ENCODE assay signal across 27 cellular contexts in genomic region chr4:1789552-1789951, GRCh38. TPM values are rescaled to one million over a fixed set of nuclear protein-coding genes. Genes with fewer than 3 reads are reported as not detected.
DNase-seq lines count a peak whose midpoint lies in the region; ATAC-seq, FAIRE-seq and TF ChIP-seq lines count a peak whose summit lies in the region.
"Had no signal": no experiment of that assay in that cellular context is flagged by ENCODE, and none has a peak within 500 bp of the region (broad histone marks: within the 10 kb centered on the region; RNA-seq: fewer than 3 reads in every experiment).

No MANE protein-coding gene starts in this region.

- CTCF ChIA-PET in MCF 10A (lab: Yijun Ruan, JAX) (interaction anchor here (0.6 to 1.9 kb wide), 8 partner anchors 38 to 746 kb away, joined by 3 to 8 read pairs (median 4); no protein-coding TSS in a partner anchor), H1 (lab: Charles Lee; ENCODE audit: partially characterized antibody) (interaction anchor here (0.9 to 71.2 kb wide), 3 partner anchors 1 to 94 kb away, joined by 3 to 2507 read pairs (median 2507); partner anchors contain the start of gene FGFR3)

- H2AFZ ChIP-seq in H1 (ENCODE audit: low read length) (no peak overlapping the region), neuronal stem cell (ENCODE audit: low read length) (no peak overlapping the region)

- TF ChIP-seq RAD21 in H1 (IDR thresholded peaks at IDR 0.05 in 1 of 2, conservative IDR thresholded peaks at IDR 0.05 in 1 of 2; ENCODE audit: low read depth in 2 of 2, low read length in 2 of 2) = no peak

- FAIRE-seq in H1 (lab: Jason Lieb, UNC) (no peak), kidney (lab: Jason Lieb, UNC) (no peak)
- FAIRE-seq: GM12891, GM19239, RCC 7860 had no signal

- H3K4me1 ChIP-seq in breast epithelium (peaks cover 6 to 10% of the 10 kb centered on the region in 2 donors), H1 (replicated peaks in 1 of 4; ENCODE audit: control insufficient read depth in 3 of 4, insufficient read depth in 4 of 4, low read length in 3 of 4) (peaks cover 0 to 14% (median 5%) of the 10 kb centered on the region in 4 experiments; a peak in 6 of 7 replicates), neuronal stem cell (ENCODE audit: control insufficient read depth in 2 of 2, insufficient read depth in 1 of 2, low read depth in 1 of 2, low read length in 2 of 2) (peaks cover 14 to 31% of the 10 kb centered on the region in 2 donors), kidney (ENCODE audit: control insufficient read depth in 1 of 2, insufficient read depth in 1 of 2, low read depth in 1 of 2, low read length in 2 of 2) (peaks cover 0 to 7% of the 10 kb centered on the region in 2 donors)
- H3K4me1 ChIP-seq: BE2C had no signal

- H3K79me2 ChIP-seq in H1 (ENCODE audit: control insufficient read depth in 1 of 2, insufficient read depth in 2 of 2, low read length in 2 of 2) = no peaks in the 10 kb centered on the region

- BruUV-seq in MCF 10A (replicated peaks; lab: Mats Ljungman, UMichigan) = no TSS peak

- TF ChIP-seq EP300 in H1 (IDR thresholded peaks at IDR 0.05; ENCODE audit: borderline replicate concordance in 1 of 2, low read depth in 2 of 2, low read length in 2 of 2) = no peak

- H3K4me1 Mint-ChIP-seq in MCF 10A (ENCODE audit: insufficient read depth, unreplicated experiment) = peaks cover 9% of the 10 kb centered on the region
- H3K4me1 Mint-ChIP-seq in T-helper 2 cell treated with Interferon-gamma antibody and Interleukin-4, amounts not matched to agents 5 μg/mL and 100 μg/mL, for 36 hours (ENCODE audit: low read depth) = no peaks in the 10 kb centered on the region
- H3K4me1 Mint-ChIP-seq: CD14-positive monocyte had no signal

- H3K9me3 ChIP-seq in breast epithelium (no peaks in the 10 kb centered on the region), H1 (ENCODE audit: insufficient read depth in 2 of 2, low read depth in 1 of 2, low read length in 1 of 2) (no peaks in the 10 kb centered on the region), neuronal stem cell (replicated peaks in 1 of 2; ENCODE audit: control insufficient read depth in 2 of 2, insufficient read depth in 1 of 2, low read depth in 1 of 2, low read length in 2 of 2) (peaks cover 0 to 3% of the 10 kb centered on the region in 2 donors), kidney (ENCODE audit: control insufficient read depth in 1 of 2, low read length in 2 of 2) (no peaks in the 10 kb centered on the region)
- H3K9me3 ChIP-seq: BE2C, MG63, SJSA1 had no signal

- TF ChIP-seq CTCF in MCF 10A (IDR thresholded peaks at IDR 0.05; ENCODE audit: unreplicated experiment) = no peak
- TF ChIP-seq CTCF in breast epithelium (IDR thresholded peaks at IDR 0.05) = no peak
- TF ChIP-seq CTCF in H1 (IDR thresholded peaks at IDR 0.05; ENCODE audit: control extremely low read depth in 1 of 3, insufficient read depth in 1 of 3, low read depth in 1 of 3, low read length in 3 of 3) = no peak
- TF ChIP-seq CTCF in kidney (IDR thresholded peaks at IDR 0.05; ENCODE audit: borderline replicate concordance, extremely low read depth, insufficient read depth) = no peak

- intact Hi-C loops in MCF 10A (cut with micrococcal nuclease) (no loop called here), breast epithelium (cut with DNase I; ENCODE audit: low total_unique reads) (no loop called here), kidney (cut with DNase I) (no loop called here)

- H3K36me3 Mint-ChIP-seq in MCF 10A (ENCODE audit: insufficient read depth, unreplicated experiment) = peaks cover 4% of the 10 kb centered on the region
- no peaks in the 10 kb centered on the region for H3K36me3 Mint-ChIP-seq in T-helper 2 cell treated with Interferon-gamma antibody and Interleukin-4, amounts not matched to agents 5 μg/mL and 100 μg/mL, for 36 hours (ENCODE audit: low read depth)
- H3K36me3 Mint-ChIP-seq: CD14-positive monocyte had no signal

- TF ChIP-seq POLR2A in breast epithelium (IDR thresholded peaks at IDR 0.05) = no peak
- no peak for TF ChIP-seq POLR2A in H1 (IDR thresholded peaks at IDR 0.05; ENCODE audit: control extremely low read depth in 1 of 2, low read depth in 2 of 2, low read length in 2 of 2)

- H3K4me3 ChIP-seq in breast epithelium (no peak overlapping the region), H1 (ENCODE audit: extremely low read depth in 1 of 4, insufficient read depth in 2 of 4, low read depth in 3 of 4, low read length in 4 of 4) (no peak overlapping the region), neuronal stem cell (ENCODE audit: low read length in 2 of 2) (no peak overlapping the region), kidney (ENCODE audit: low read length in 2 of 2) (no peak overlapping the region)
- H3K4me3 ChIP-seq: MG63, SJSA1 had no signal

- 95% methylated on average over 19 of the region's 21 CpGs; no CpG with 5 or more reads in 1 of the 2 experiments for WGBS in H1 (ENCODE audit: extremely low coverage in 1 of 2, insufficient coverage in 1 of 2, insufficient read length in 1 of 2, insufficient replicate concordance in 2 of 2, low coverage in 1 of 2, low lambda C conversion rate in 2 of 2, missing lambda C conversion rate in 1 of 2), 2 experiments
- no CpG with 5 or more reads among the region's 21 CpGs for WGBS in neuronal stem cell (ENCODE audit: extremely low coverage in 2 of 2, insufficient read length in 2 of 2, insufficient replicate concordance in 1 of 2), 2 donors

- H2BK120ac ChIP-seq in H1 (replicated peaks; ENCODE audit: low read depth, low read length) = no peak overlapping the region
- H2BK120ac ChIP-seq in neuronal stem cell (ENCODE audit: low read depth, low read length) = no peak overlapping the region

- H2BK5ac ChIP-seq in H1 (ENCODE audit: low read depth, low read length) (no peak overlapping the region), neuronal stem cell (ENCODE audit: low read length) (no peak overlapping the region)

- H3K79me1 ChIP-seq in H1 (ENCODE audit: low read depth, low read length) = no peaks in the 10 kb centered on the region
- H3K79me1 ChIP-seq in neuronal stem cell (ENCODE audit: low read depth, low read length) = peaks cover 9% of the 10 kb centered on the region

- H4K91ac ChIP-seq in H1 (replicated peaks; ENCODE audit: insufficient read length, low read length) = peak overlapping the region; percentile 54
- H4K91ac ChIP-seq in neuronal stem cell (ENCODE audit: low read depth, low read length, poor library complexity) = no peak overlapping the region

- no peak overlapping the region for H3K27ac ChIP-seq in breast epithelium
- no peak overlapping the region for H3K27ac ChIP-seq in H1 (ENCODE audit: low read depth, low read length)
- no peak overlapping the region for H3K27ac ChIP-seq in neuronal stem cell (replicated peaks; ENCODE audit: low read length)
- H3K27ac ChIP-seq in kidney (ENCODE audit: low read depth in 2 of 2, low read length in 2 of 2) = no peak overlapping the region
- H3K27ac ChIP-seq: 22Rv1, SJSA1 had no signal

- no peak overlapping the region for H3K56ac ChIP-seq in H1 (replicated peaks; ENCODE audit: insufficient read length, low read depth, low read length)

- H2BK20ac ChIP-seq in H1 (ENCODE audit: low read length) = no peak overlapping the region

- no peak overlapping the region for H3K14ac ChIP-seq in H1 (ENCODE audit: insufficient read length)
- H3K14ac ChIP-seq in neuronal stem cell (ENCODE audit: low read length) = no peak overlapping the region

- H3K9ac ChIP-seq in H1 (replicated peaks in 1 of 4; ENCODE audit: extremely low read depth in 1 of 4, low read depth in 3 of 4, low read length in 3 of 4) = no peak overlapping the region
- peak overlapping the region; percentile 44 for H3K9ac ChIP-seq in neuronal stem cell (ENCODE audit: low read depth, low read length, poor library complexity)
- no peak overlapping the region for H3K9ac ChIP-seq in kidney (ENCODE audit: low read length in 2 of 2)

- H2BK12ac ChIP-seq in H1 (ENCODE audit: low read depth, low read length) (no peak overlapping the region), neuronal stem cell (ENCODE audit: low read length) (peak overlapping the region; percentile 97)

- no peak for ATAC-seq in GM18517 (IDR thresholded peaks at IDR 0.05; ENCODE audit: unreplicated experiment)

- H2BK15ac ChIP-seq in H1 (ENCODE audit: low read length) (no peak overlapping the region), neuronal stem cell (ENCODE audit: low read length) (peak overlapping the region; percentile 91)

- POLR2A ChIA-PET in MCF 10A (lab: Yijun Ruan, JAX) (interaction anchor here (0.6 to 1.6 kb wide), 5 partner anchors 12 to 77 kb away, joined by 3 to 22 read pairs (median 4); partner anchors contain the start of gene SLBP), H1 (lab: Charles Lee; ENCODE audit: partially characterized antibody) (interaction anchor here (0.6 to 11.0 kb wide), 4 partner anchors 9 to 34 kb away, joined by 3 to 170 read pairs (median 4); no protein-coding TSS in a partner anchor)

- H3K23me2 ChIP-seq in H1 (ENCODE audit: low read depth, low read length) = peaks cover 13% of the 10 kb centered on the region; the same call in 1 of the 2 replicates

- H2AK5ac ChIP-seq in H1 (ENCODE audit: low read depth, low read length) = no peak overlapping the region
- peak overlapping the region; percentile 98 for H2AK5ac ChIP-seq in neuronal stem cell (ENCODE audit: low read depth, low read length)

- no peaks in the 10 kb centered on the region for H3K27me3 Mint-ChIP-seq in MCF 10A (ENCODE audit: insufficient read depth, unreplicated experiment)
- H3K27me3 Mint-ChIP-seq in T-helper 2 cell treated with Interferon-gamma antibody and Interleukin-4, amounts not matched to agents 5 μg/mL and 100 μg/mL, for 36 hours (ENCODE audit: low read depth) = peaks cover 20% of the 10 kb centered on the region

- peak; percentile 74 for DNase-seq in MCF 10A (ENCODE audit: unreplicated experiment)
- DNase-seq in breast epithelium (ENCODE audit: low spot score in 2 of 2) = no peak
- no peak for DNase-seq in H1 (ENCODE audit: low read depth in 1 of 2, low spot score in 2 of 2)
- no peak for DNase-seq in neuronal stem cell (ENCODE audit: low spot score)
- no peak for DNase-seq in kidney
- no peak for DNase-seq in T-helper 2 cell treated with Interferon-gamma antibody and Interleukin-4, amounts not matched to agents 5 μg/mL and 100 μg/mL, for 36 hours (ENCODE audit: low spot score)
- DNase-seq: ACHN, BE2C, Calu3, DMS79 treated with DMSO at 0.1 percent for 48 hours, GF-D8, KBM-7, MG63, NCI-H1105 treated with DMSO at 0.1 percent for 48 hours, NCI-H146, NCI-H2029, NCI-H446, NCI-H524 treated with DMSO at 0.1 percent for 48 hours, NCI-H774, Right ventricle myocardium superior had no signal

- H4K20me1 ChIP-seq in H1 (replicated peaks in 1 of 2; ENCODE audit: control insufficient read depth in 1 of 2, insufficient read depth in 2 of 2, low read length in 2 of 2) = peaks cover 0 to 3% of the 10 kb centered on the region in 2 experiments

- no peak overlapping the region for H3K4ac ChIP-seq in H1 (replicated peaks; ENCODE audit: insufficient read length, low read depth, low read length)
- no peak overlapping the region for H3K4ac ChIP-seq in neuronal stem cell (ENCODE audit: low read length)

- H4K5ac ChIP-seq in H1 (ENCODE audit: insufficient read length, low read depth, low read length) = no peak overlapping the region

- H4K8ac ChIP-seq in H1 (ENCODE audit: extremely low read depth, insufficient read depth, low read length) (no peak overlapping the region), neuronal stem cell (ENCODE audit: low read depth, low read length) (no peak overlapping the region)

- H3K27me3 ChIP-seq in breast epithelium (peaks cover 7% of the 10 kb centered on the region in 2 donors), H1 (replicated peaks in 1 of 4; ENCODE audit: control insufficient read depth in 3 of 4, extremely low read depth in 1 of 4, insufficient read depth in 3 of 4, low read length in 3 of 4) (peaks cover 5 to 29% (median 25%) of the 10 kb centered on the region in 4 experiments), neuronal stem cell (ENCODE audit: control insufficient read depth in 3 of 3, insufficient read depth in 3 of 3, low read depth in 1 of 3, low read length in 3 of 3) (peaks cover 9 to 55% (median 25%) of the 10 kb centered on the region in 3 experiments)

- H3K27ac Mint-ChIP-seq in MCF 10A (ENCODE audit: low read depth, unreplicated experiment) = no peak overlapping the region
- H3K27ac Mint-ChIP-seq in T-helper 2 cell treated with Interferon-gamma antibody and Interleukin-4, amounts not matched to agents 5 μg/mL and 100 μg/mL, for 36 hours = no peak overlapping the region
- H3K27ac Mint-ChIP-seq: CD14-positive monocyte had no signal

- H3K4me3 Mint-ChIP-seq in MCF 10A (ENCODE audit: unreplicated experiment) = no peak overlapping the region
- H3K4me3 Mint-ChIP-seq in T-helper 2 cell treated with Interferon-gamma antibody and Interleukin-4, amounts not matched to agents 5 μg/mL and 100 μg/mL, for 36 hours = no peak overlapping the region
- H3K4me3 Mint-ChIP-seq: CD14-positive monocyte had no signal

- H3K4me2 ChIP-seq in H1 (ENCODE audit: insufficient read depth in 1 of 2, low read depth in 2 of 2, low read length in 2 of 2) (no peak overlapping the region), neuronal stem cell (ENCODE audit: insufficient read depth, low read length, poor library complexity, severe bottlenecking) (no peak overlapping the region)

- no peak overlapping the region for H3K18ac ChIP-seq in H1 (ENCODE audit: extremely low read depth, low read length)
- peak overlapping the region; percentile 89 for H3K18ac ChIP-seq in neuronal stem cell (ENCODE audit: low read length)

- no peak overlapping the region for H3K23ac ChIP-seq in H1 (ENCODE audit: insufficient read length)
- H3K23ac ChIP-seq in neuronal stem cell (ENCODE audit: low read depth, low read length, poor library complexity) = peak overlapping the region; percentile 60

- H3K9me3 Mint-ChIP-seq in MCF 10A (ENCODE audit: unreplicated experiment) = no peaks in the 10 kb centered on the region
- H3K9me3 Mint-ChIP-seq in T-helper 2 cell treated with Interferon-gamma antibody and Interleukin-4, amounts not matched to agents 5 μg/mL and 100 μg/mL, for 36 hours = no peaks in the 10 kb centered on the region

- H3K36me3 ChIP-seq in breast epithelium (no peaks in the 10 kb centered on the region), H1 (ENCODE audit: control insufficient read depth in 2 of 4, insufficient read depth in 4 of 4, low read length in 3 of 4) (no peaks in the 10 kb centered on the region), neuronal stem cell (replicated peaks in 1 of 2; ENCODE audit: control insufficient read depth in 2 of 2, insufficient read depth in 2 of 2, low read length in 2 of 2) (no peaks in the 10 kb centered on the region), kidney (ENCODE audit: control insufficient read depth in 1 of 2, insufficient read depth in 2 of 2, low read length in 2 of 2) (no peaks in the 10 kb centered on the region)
- H3K36me3 ChIP-seq: BE2C, MG63, SJSA1 had no signal

RNA-seq across cellular contexts. Expression of gene FGFR3, which starts 3.5 kb away (rescaled TPM):
- total RNA-seq in MCF 10A (2022) = 2.5 and 6.5 TPM in 2 replicates
- 1 to 10 TPM in 2 of 3 donors, under 1 TPM in 1; 0.80 to 3.5 (median 2.0) TPM for total RNA-seq in breast epithelium
- 19.5 TPM in 2 replicates for total RNA-seq in H1 (2021; fragmentation: NEBNext Ultra II Directional; extraction: Animal tissue kit (Norgen Biotek cat#: 25700))
- 9.0 and 18.6 TPM in 2 replicates for polyA plus RNA-seq in H1 (2011; rRNA removed)
- polyA plus RNA-seq in H1 (2011; cell fraction: cytosol; rRNA removed) = 23.3 TPM
- polyA plus RNA-seq in H1 (2011; cell fraction: nucleus; rRNA removed) = 124 TPM
- 17.5 to 23.1 TPM (median 20.3 TPM) in 4 replicates for polyA plus RNA-seq in H1 (2012, experiment 1 of 2)
- 15.8 TPM for polyA plus RNA-seq in H1 (2012, experiment 2 of 2)
- polyA plus RNA-seq in H1 (2013, experiment 1 of 2) = 8.6 TPM
- 8.2 TPM for polyA plus RNA-seq in H1 (2013, experiment 2 of 2)
- polyA minus RNA-seq in H1 (2011; rRNA and poly(A)+ RNA removed) = 4.2 and 7.4 TPM in 2 replicates
- 22.6 TPM for polyA minus RNA-seq in H1 (2011; cell fraction: cytosol; rRNA and poly(A)+ RNA removed)
- polyA minus RNA-seq in H1 (2011; cell fraction: nucleus; rRNA and poly(A)+ RNA removed) = 34.9 TPM
- polyA plus RNA-seq in neuronal stem cell (2013, experiment 1 of 2) = 7.2 TPM
- polyA plus RNA-seq in neuronal stem cell (2013, experiment 2 of 2) = 7.6 TPM
- 25.5 TPM for total RNA-seq in kidney
- polyA plus RNA-seq in kidney (ENCODE audit: insufficient read depth, low read depth, low replicate concordance) = 28.5 TPM
- polyA plus RNA-seq: CD14-positive monocyte had no signal
